Comparison of ENCODE assay signal across 22 cellular contexts in genomic region chrX:69741706-69742105, GRCh38.
DNase-seq lines count a peak whose midpoint lies in the region; ATAC-seq, FAIRE-seq and TF ChIP-seq lines count a peak whose summit lies in the region.
"Had no signal": no experiment of that assay in that cellular context is flagged by ENCODE, and none has a peak within 500 bp of the region (broad histone marks: within the 10 kb centered on the region; RNA-seq: fewer than 3 reads in every experiment).

No MANE protein-coding gene starts in this region.

- FAIRE-seq in HepG2 (lab: Jason Lieb, UNC): no peak
- FAIRE-seq: A204.1, D721Med, GM12878, GM12892, GM18507 had no signal

- no peak for ATAC-seq in HepG2
- ATAC-seq: CD8-positive, alpha-beta T cell; GM12878 had no signal

- H3K36me3 ChIP-seq in A673 (ENCODE audit: insufficient read depth, low read length, poor library complexity, severe bottlenecking): no peaks in the 10 kb centered on the region
- no peaks in the 10 kb centered on the region for H3K36me3 ChIP-seq in HepG2 (replicated peaks in 1 of 2; ENCODE audit: control insufficient read depth in 1 of 2, insufficient read depth in 2 of 2, low read length in 2 of 2)
- H3K36me3 ChIP-seq: BLaER1 treated with 17β-estradiol and CSF1 and Interleukin-3, amounts not matched to agents 10 nM and 100 nM had no signal

- no peak overlapping the region for H3K4me3 ChIP-seq in A673 (ENCODE audit: low read depth, low read length, poor library complexity, severe bottlenecking)
- no peak overlapping the region for H3K4me3 ChIP-seq in cardiac fibroblast (replicated peaks in 1 of 2; ENCODE audit: low read depth in 2 of 2, low read length in 2 of 2)
- H3K4me3 ChIP-seq in fibroblast of pulmonary artery (replicated peaks; ENCODE audit: low read depth, low read length): no peak overlapping the region
- H3K4me3 ChIP-seq in HepG2 (replicated peaks in 1 of 3; ENCODE audit: insufficient read depth in 1 of 3, low read depth in 2 of 3, low read length in 3 of 3): no peak overlapping the region
- H3K4me3 ChIP-seq: BLaER1 treated with 17β-estradiol and CSF1 and Interleukin-3, amounts not matched to agents 10 nM and 100 nM; GM12878 had no signal

- H3K9me3 ChIP-seq in A673 (ENCODE audit: low read depth, low read length, poor library complexity, severe bottlenecking) (peaks cover 5% of the 10 kb centered on the region), HepG2 (ENCODE audit: low read length) (no peaks in the 10 kb centered on the region; the same call in 1 of the 2 replicates)
- H3K9me3 ChIP-seq: Caco-2 had no signal

- H4K20me1 ChIP-seq in HepG2 (ENCODE audit: insufficient read depth, low read length): no peaks in the 10 kb centered on the region
- H4K20me1 ChIP-seq: BLaER1 treated with 17β-estradiol and CSF1 and Interleukin-3, amounts not matched to agents 10 nM and 100 nM had no signal

- H3K4me2 ChIP-seq in HepG2 (ENCODE audit: low read depth, low read length): no peak overlapping the region

- H3K4me1 ChIP-seq in A673 (ENCODE audit: insufficient read depth, low read length, poor library complexity, severe bottlenecking): no peaks in the 10 kb centered on the region
- no peaks in the 10 kb centered on the region for H3K4me1 ChIP-seq in HepG2 (ENCODE audit: insufficient read depth, low read length)
- H3K4me1 ChIP-seq: Caco-2 had no signal

- TF ChIP-seq EP300 in HepG2 (IDR thresholded peaks at IDR 0.05; ENCODE audit: low read depth in 2 of 2, low read length in 2 of 2): no peak
- no peak for TF ChIP-seq EP300 in HepG2 (CRISPR knock-in tag; IDR thresholded peaks at IDR 0.05; ENCODE audit: borderline replicate concordance)

- no peak overlapping the region for H3K9ac ChIP-seq in HepG2 (ENCODE audit: insufficient read depth, low read depth, low read length)
- H3K9ac ChIP-seq: BLaER1 treated with 17β-estradiol and CSF1 and Interleukin-3, amounts not matched to agents 10 nM and 100 nM had no signal

- TF ChIP-seq CTCF in A673 (conservative IDR thresholded peaks at IDR 0.05; ENCODE audit: low read depth, low read length) (no peak), cardiac fibroblast (IDR thresholded peaks at IDR 0.05; ENCODE audit: low read depth, low read length) (no peak), fibroblast of pulmonary artery (IDR thresholded peaks at IDR 0.05; ENCODE audit: low read length, missing control alignments) (no peak), HepG2 (CRISPR knock-in tag; IDR thresholded peaks at IDR 0.05) (no peak)

- POLR2A ChIA-PET in A673 (lab: Charles Lee; ENCODE audit: low non-redundant PET): no interaction called here
- POLR2A ChIA-PET in HepG2 (lab: Yijun Ruan, JAX): no interaction called here

- TF ChIP-seq POLR2A in HepG2 (IDR thresholded peaks at IDR 0.05; ENCODE audit: insufficient read depth in 1 of 2, low read depth in 2 of 2, low read length in 2 of 2): no peak

- H3K79me2 ChIP-seq in HepG2 (ENCODE audit: insufficient read depth, low read length): no peaks in the 10 kb centered on the region

- CTCF ChIA-PET in A673 (lab: Charles Lee): no interaction called here
- CTCF ChIA-PET in HepG2 (lab: Yijun Ruan, JAX; ENCODE audit: low intra/inter-chr PET ratio, low total read pairs): no interaction called here

- in situ Hi-C loops in HepG2 (cut with HindIII; ENCODE audit: extremely low pct_ligation_motif_present, low pct_unique_long_range_greater_than_20kb): no loop called here

- TF ChIP-seq RAD21 in HepG2 (CRISPR knock-in tag; IDR thresholded peaks at IDR 0.05): no peak

- no peak overlapping the region for H2AFZ ChIP-seq in HepG2 (ENCODE audit: low read length)

- intact Hi-C loops in A673 (cut with micrococcal nuclease; ENCODE audit: unreplicated experiment): no loop called here
- intact Hi-C loops in HepG2 (cut with micrococcal nuclease; ENCODE audit: unreplicated experiment): no loop called here

- BruUV-seq in A673 (replicated peaks; lab: Mats Ljungman, UMichigan) (no TSS peak), HepG2 (replicated peaks; lab: Mats Ljungman, UMichigan) (no TSS peak)

- H3K27me3 ChIP-seq in A673 (replicated peaks; ENCODE audit: insufficient read depth, low read depth, low read length, poor library complexity): no peaks in the 10 kb centered on the region
- H3K27me3 ChIP-seq in HepG2 (ENCODE audit: control insufficient read depth in 1 of 2, insufficient read depth in 2 of 2, low read length in 2 of 2): no peaks in the 10 kb centered on the region

- DNase-seq in A673 (ENCODE audit: low spot score) (peak; percentile 0), ELF-1 (ENCODE audit: low read depth, low spot score) (peak; percentile 10), cardiac fibroblast (ENCODE audit: low read depth in 2 of 2) (peak; percentile 4 to 70), fibroblast of pulmonary artery (ENCODE audit: low read depth) (peak; percentile 61), Kasumi-1 (lab: John Stamatoyannopoulos, UW) (no peak), HepG2 (ENCODE audit: low spot score) (no peak), ureter (ENCODE audit: low spot score) (no peak)
- DNase-seq: 8988T; AML-193; Caco-2; Calu3; CD4-positive, alpha-beta T cell; CD8-positive, alpha-beta T cell; DMS79 treated with DMSO at 0.1 percent for 48 hours; GDM1 had no signal

- no peak overlapping the region for H3K27ac ChIP-seq in A673 (ENCODE audit: low read depth, low read length, poor library complexity, severe bottlenecking)
- H3K27ac ChIP-seq in HepG2 (ENCODE audit: extremely low read length, insufficient read depth, low read length): no peak overlapping the region
- H3K27ac ChIP-seq: BLaER1 treated with 17β-estradiol and CSF1 and Interleukin-3, amounts not matched to agents 10 nM and 100 nM; C4-2B had no signal

TF ChIP-seq in HepG2, 621 proteins besides CTCF, POLR2A, EP300 and RAD21:
- no peak for TF ChIP-seq FOXA3 (CRISPR knock-in tag; IDR thresholded peaks at IDR 0.05)
- TF ChIP-seq PLRG1 (conservative IDR thresholded peaks at IDR 0.05): no peak
- no peak for TF ChIP-seq KMT2B (CRISPR knock-in tag; IDR thresholded peaks at IDR 0.05)
- no peak for TF ChIP-seq ZNF782 (CRISPR knock-in tag; IDR thresholded peaks at IDR 0.05; ENCODE audit: borderline replicate concordance)

Comparison
In these comparisons a context has a peak if more than half of its experiments do, and no peak if none do; other contexts are left out.
1. DNase-seq: peak in A673 (single experiment), ELF-1 (single experiment), cardiac fibroblast (2 of 2) and fibroblast of pulmonary artery (single experiment); none in Kasumi-1 (0 of 2), HepG2 (single experiment) and ureter (single experiment).